1 cellular context compared by ENCODE assay signal in the genomic region with DNA sequence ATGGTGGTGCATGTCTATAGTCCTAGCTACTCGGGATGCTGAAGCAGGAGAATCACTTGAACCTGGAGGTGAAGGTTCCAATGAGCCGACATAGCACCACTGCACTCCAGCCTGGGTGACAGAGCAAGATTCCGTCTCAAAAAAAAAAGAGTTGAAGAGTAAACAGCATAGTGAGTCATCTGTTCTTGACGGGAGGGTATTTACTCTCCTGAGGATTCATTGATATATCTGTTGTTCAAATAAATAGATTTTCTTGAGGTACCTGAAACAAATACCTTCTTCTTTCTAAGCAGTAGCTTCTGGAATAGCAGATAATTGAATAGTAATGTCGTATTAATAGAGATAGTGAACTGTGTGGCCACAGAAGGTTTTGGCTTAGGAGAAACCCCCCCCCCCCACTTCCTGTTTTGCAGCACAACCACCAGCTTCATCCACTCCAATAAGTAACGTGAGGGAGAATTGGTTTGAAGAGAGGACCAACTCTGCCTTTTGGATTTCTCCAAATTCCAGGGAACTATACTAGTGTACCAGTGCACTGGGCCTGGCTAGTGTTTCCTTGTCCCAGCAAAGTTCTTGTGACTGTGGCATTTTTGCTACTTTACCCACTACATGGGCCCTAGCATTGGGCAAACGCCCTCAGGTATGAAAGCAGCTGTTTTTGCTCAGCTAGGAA.
TF ChIP-seq lines count a peak whose summit lies in the region.

No MANE protein-coding gene starts in this region.

TF ChIP-seq in WTC11, 78 proteins besides CTCF, POLR2A, EP300 and RAD21 (continued from another document):
- TF ChIP-seq, protein P1, sequence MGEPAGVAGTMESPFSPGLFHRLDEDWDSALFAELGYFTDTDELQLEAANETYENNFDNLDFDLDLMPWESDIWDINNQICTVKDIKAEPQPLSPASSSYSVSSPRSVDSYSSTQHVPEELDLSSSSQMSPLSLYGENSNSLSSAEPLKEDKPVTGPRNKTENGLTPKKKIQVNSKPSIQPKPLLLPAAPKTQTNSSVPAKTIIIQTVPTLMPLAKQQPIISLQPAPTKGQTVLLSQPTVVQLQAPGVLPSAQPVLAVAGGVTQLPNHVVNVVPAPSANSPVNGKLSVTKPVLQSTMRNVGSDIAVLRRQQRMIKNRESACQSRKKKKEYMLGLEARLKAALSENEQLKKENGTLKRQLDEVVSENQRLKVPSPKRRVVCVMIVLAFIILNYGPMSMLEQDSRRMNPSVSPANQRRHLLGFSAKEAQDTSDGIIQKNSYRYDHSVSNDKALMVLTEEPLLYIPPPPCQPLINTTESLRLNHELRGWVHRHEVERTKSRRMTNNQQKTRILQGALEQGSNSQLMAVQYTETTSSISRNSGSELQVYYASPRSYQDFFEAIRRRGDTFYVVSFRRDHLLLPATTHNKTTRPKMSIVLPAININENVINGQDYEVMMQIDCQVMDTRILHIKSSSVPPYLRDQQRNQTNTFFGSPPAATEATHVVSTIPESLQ (CRISPR knock-in tag; IDR thresholded peaks at IDR 0.05): no peak
- TF ChIP-seq, protein P2, sequence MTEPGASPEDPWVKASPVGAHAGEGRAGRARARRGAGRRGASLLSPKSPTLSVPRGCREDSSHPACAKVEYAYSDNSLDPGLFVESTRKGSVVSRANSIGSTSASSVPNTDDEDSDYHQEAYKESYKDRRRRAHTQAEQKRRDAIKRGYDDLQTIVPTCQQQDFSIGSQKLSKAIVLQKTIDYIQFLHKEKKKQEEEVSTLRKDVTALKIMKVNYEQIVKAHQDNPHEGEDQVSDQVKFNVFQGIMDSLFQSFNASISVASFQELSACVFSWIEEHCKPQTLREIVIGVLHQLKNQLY (CRISPR knock-in tag; IDR thresholded peaks at IDR 0.05): no peak
- no peak for TF ChIP-seq ESRRA (CRISPR knock-in tag; IDR thresholded peaks at IDR 0.05; ENCODE audit: borderline replicate concordance)
- TF ChIP-seq, protein P3, sequence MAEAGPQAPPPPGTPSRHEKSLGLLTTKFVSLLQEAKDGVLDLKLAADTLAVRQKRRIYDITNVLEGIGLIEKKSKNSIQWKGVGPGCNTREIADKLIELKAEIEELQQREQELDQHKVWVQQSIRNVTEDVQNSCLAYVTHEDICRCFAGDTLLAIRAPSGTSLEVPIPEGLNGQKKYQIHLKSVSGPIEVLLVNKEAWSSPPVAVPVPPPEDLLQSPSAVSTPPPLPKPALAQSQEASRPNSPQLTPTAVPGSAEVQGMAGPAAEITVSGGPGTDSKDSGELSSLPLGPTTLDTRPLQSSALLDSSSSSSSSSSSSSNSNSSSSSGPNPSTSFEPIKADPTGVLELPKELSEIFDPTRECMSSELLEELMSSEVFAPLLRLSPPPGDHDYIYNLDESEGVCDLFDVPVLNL (CRISPR knock-in tag; IDR thresholded peaks at IDR 0.05; ENCODE audit: borderline replicate concordance, low read depth): no peak
- TF ChIP-seq, protein P4, sequence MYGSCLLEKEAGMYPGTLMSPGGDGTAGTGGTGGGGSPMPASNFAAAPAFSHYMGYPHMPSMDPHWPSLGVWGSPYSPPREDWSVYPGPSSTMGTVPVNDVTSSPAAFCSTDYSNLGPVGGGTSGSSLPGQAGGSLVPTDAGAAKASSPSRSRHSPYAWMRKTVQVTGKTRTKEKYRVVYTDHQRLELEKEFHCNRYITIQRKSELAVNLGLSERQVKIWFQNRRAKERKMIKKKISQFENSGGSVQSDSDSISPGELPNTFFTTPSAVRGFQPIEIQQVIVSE (CRISPR knock-in tag; IDR thresholded peaks at IDR 0.05; ENCODE audit: borderline replicate concordance): no peak
- TF ChIP-seq, protein P5, sequence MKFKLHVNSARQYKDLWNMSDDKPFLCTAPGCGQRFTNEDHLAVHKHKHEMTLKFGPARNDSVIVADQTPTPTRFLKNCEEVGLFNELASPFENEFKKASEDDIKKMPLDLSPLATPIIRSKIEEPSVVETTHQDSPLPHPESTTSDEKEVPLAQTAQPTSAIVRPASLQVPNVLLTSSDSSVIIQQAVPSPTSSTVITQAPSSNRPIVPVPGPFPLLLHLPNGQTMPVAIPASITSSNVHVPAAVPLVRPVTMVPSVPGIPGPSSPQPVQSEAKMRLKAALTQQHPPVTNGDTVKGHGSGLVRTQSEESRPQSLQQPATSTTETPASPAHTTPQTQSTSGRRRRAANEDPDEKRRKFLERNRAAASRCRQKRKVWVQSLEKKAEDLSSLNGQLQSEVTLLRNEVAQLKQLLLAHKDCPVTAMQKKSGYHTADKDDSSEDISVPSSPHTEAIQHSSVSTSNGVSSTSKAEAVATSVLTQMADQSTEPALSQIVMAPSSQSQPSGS (CRISPR knock-in tag; IDR thresholded peaks at IDR 0.05; ENCODE audit: borderline replicate concordance, low read depth): no peak
- no peak for TF ChIP-seq RORB (CRISPR knock-in tag; IDR thresholded peaks at IDR 0.05)
- TF ChIP-seq, protein P6, sequence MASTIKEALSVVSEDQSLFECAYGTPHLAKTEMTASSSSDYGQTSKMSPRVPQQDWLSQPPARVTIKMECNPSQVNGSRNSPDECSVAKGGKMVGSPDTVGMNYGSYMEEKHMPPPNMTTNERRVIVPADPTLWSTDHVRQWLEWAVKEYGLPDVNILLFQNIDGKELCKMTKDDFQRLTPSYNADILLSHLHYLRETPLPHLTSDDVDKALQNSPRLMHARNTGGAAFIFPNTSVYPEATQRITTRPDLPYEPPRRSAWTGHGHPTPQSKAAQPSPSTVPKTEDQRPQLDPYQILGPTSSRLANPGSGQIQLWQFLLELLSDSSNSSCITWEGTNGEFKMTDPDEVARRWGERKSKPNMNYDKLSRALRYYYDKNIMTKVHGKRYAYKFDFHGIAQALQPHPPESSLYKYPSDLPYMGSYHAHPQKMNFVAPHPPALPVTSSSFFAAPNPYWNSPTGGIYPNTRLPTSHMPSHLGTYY (CRISPR knock-in tag; IDR thresholded peaks at IDR 0.05): no peak
- TF ChIP-seq NFYB (CRISPR knock-in tag; conservative IDR thresholded peaks at IDR 0.05; ENCODE audit: low read depth): no peak
